ENCODE assay signal across 6 cellular contexts in genomic region chr16:29229616-29230005, GRCh38.
DNase-seq lines count a peak whose midpoint lies in the region; ATAC-seq and TF ChIP-seq lines count a peak whose summit lies in the region.
"Not testable (repeated sequence)": the region's sequence is repeated elsewhere in the genome, so short reads cannot be mapped to it uniquely, and the experiment has no call there.

No MANE protein-coding gene starts in this region.

- 89% methylated on average over 8 of the region's 8 CpGs for WGBS in hepatocyte (ENCODE audit: low lambda C conversion rate, missing lambda C conversion rate)
- 57% methylated on average over 8 of the region's 8 CpGs for WGBS in liver

- H3K36me3 ChIP-seq in hepatocyte (replicated peaks; ENCODE audit: insufficient read depth, low read depth); liver (ENCODE audit: control insufficient read depth in 4 of 4, insufficient read depth in 3 of 4, low read depth in 1 of 4, low read length in 3 of 4); upper lobe of right lung: not testable (repeated sequence)

- H3K9me3 ChIP-seq in hepatocyte (ENCODE audit: low read depth); liver (ENCODE audit: control insufficient read depth in 4 of 4, low read length in 3 of 4); upper lobe of right lung: not testable (repeated sequence)

- not testable (repeated sequence) for H3K79me2 ChIP-seq in hepatocyte

- not testable (repeated sequence) for H3K27ac Mint-ChIP-seq in osteocyte (ENCODE audit: unreplicated experiment)

- not testable (repeated sequence) for ATAC-seq in upper lobe of right lung

- not testable (repeated sequence) for H2AFZ ChIP-seq in hepatocyte

- not testable (repeated sequence) for H3K27me3 ChIP-seq in hepatocyte; liver (ENCODE audit: control insufficient read depth in 4 of 4, insufficient read depth in 4 of 4, low read length in 3 of 4); upper lobe of right lung

- H3K27me3 Mint-ChIP-seq in osteocyte (ENCODE audit: unreplicated experiment), result not testable (repeated sequence)

- H3K36me3 Mint-ChIP-seq in osteocyte (ENCODE audit: unreplicated experiment), result not testable (repeated sequence)

- peak overlapping the region; percentile 57 for H3K27ac ChIP-seq in hepatocyte
- peak overlapping the region; percentile 80 to 84 for H3K27ac ChIP-seq in liver (ENCODE audit: low read depth in 1 of 2, low read length in 2 of 2)
- not testable (repeated sequence) for H3K27ac ChIP-seq in upper lobe of right lung

- intact Hi-C loops in upper lobe of right lung (cut with DNase I), result not testable (repeated sequence)

- not testable (repeated sequence) for TF ChIP-seq RAD21 in liver (IDR thresholded peaks at IDR 0.05)

- H3K9me3 Mint-ChIP-seq in osteocyte (ENCODE audit: unreplicated experiment), result not testable (repeated sequence)

- not testable (repeated sequence) for H3K4me2 ChIP-seq in hepatocyte

- H3K9ac ChIP-seq in liver (ENCODE audit: low read depth in 1 of 2, low read length in 2 of 2), result peak overlapping the region in 1 of 2 donors; percentile 39

- H3K4me3 ChIP-seq in hepatocyte; liver (ENCODE audit: low read depth in 1 of 3, low read length in 3 of 3); upper lobe of right lung: not testable (repeated sequence)

- TF ChIP-seq CTCF in hepatocyte (IDR thresholded peaks at IDR 0.05; ENCODE audit: poor library complexity); liver (IDR thresholded peaks at IDR 0.05; ENCODE audit: low read depth, low read length, missing input control); osteocyte (IDR thresholded peaks at IDR 0.05); upper lobe of right lung (IDR thresholded peaks at IDR 0.05): not testable (repeated sequence)

- DNase-seq in activated CD4-positive, CD25-positive, alpha-beta regulatory T cell treated with anti-CD3 and anti-CD28 coated beads, Interleukin-2, amount 50 U/mL, for 72 hours, result peak; percentile 21
- peak; percentile 55 to 60 for DNase-seq in dermis microvascular lymphatic vessel endothelial cell (ENCODE audit: low read depth in 2 of 2)
- DNase-seq in hepatocyte (ENCODE audit: low spot score), result not testable (repeated sequence)
- peak; percentile 69 for DNase-seq in osteocyte (ENCODE audit: extremely low spot score, unreplicated experiment)
- peak; percentile 47 for DNase-seq in upper lobe of right lung

- not testable (repeated sequence) for H3K4me3 Mint-ChIP-seq in osteocyte (ENCODE audit: unreplicated experiment)

- H3K4me1 ChIP-seq in hepatocyte (ENCODE audit: insufficient read depth), result peaks cover 13% of the 10 kb centered on the region
- peaks cover 0 to 19% (median 8%) of the 10 kb centered on the region in 4 donors for H3K4me1 ChIP-seq in liver (ENCODE audit: control insufficient read depth in 4 of 4, insufficient read depth in 4 of 4, low read length in 3 of 4)
- H3K4me1 ChIP-seq in upper lobe of right lung, result not testable (repeated sequence)

- not testable (repeated sequence) for H3K9me2 ChIP-seq in hepatocyte (replicated peaks; ENCODE audit: insufficient read depth)

- peaks cover 15% of the 10 kb centered on the region for H3K4me1 Mint-ChIP-seq in osteocyte (ENCODE audit: unreplicated experiment)

- not testable (repeated sequence) for H4K20me1 ChIP-seq in hepatocyte (ENCODE audit: insufficient read depth, poor library complexity, severe bottlenecking)
